In genomic region chr1:23559985-23560755, GRCh38 we compare ENCODE assay signal across 1 cellular context.
TF ChIP-seq lines count a peak whose summit lies in the region.

No MANE protein-coding gene starts in this region.

TF ChIP-seq in GM12878, 131 proteins besides CTCF, POLR2A, EP300 and RAD21 (continued from another document):
- TF ChIP-seq MEF2B (IDR thresholded peaks at IDR 0.05; ENCODE audit: partially characterized antibody, poor library complexity, severe bottlenecking), result no peak
- no peak for TF ChIP-seq ATF7 (IDR thresholded peaks at IDR 0.05; ENCODE audit: low read depth)
- no peak for TF ChIP-seq JUND (IDR thresholded peaks at IDR 0.05; ENCODE audit: low read depth, low read length)
- no peak for TF ChIP-seq PAX5 (IDR thresholded peaks at IDR 0.05; ENCODE audit: borderline replicate concordance, low read depth, low read length)
- TF ChIP-seq NBN (IDR thresholded peaks at IDR 0.05), result no peak
- TF ChIP-seq CEBPB (IDR thresholded peaks at IDR 0.05; ENCODE audit: borderline replicate concordance in 1 of 2, low read depth in 2 of 2, low read length in 2 of 2), result no peak
- TF ChIP-seq PRDM15 (CRISPR knock-in tag; IDR thresholded peaks at IDR 0.05), result no peak
- no peak for TF ChIP-seq MTA2 (IDR thresholded peaks at IDR 0.05; ENCODE audit: low read depth)
- TF ChIP-seq RB1 (IDR thresholded peaks at IDR 0.05; ENCODE audit: borderline replicate concordance), result no peak
- TF ChIP-seq CREB1 (IDR thresholded peaks at IDR 0.05; ENCODE audit: low read depth), result no peak
- no peak for TF ChIP-seq SPI1 (IDR thresholded peaks at IDR 0.05; ENCODE audit: borderline replicate concordance, insufficient read depth, low read depth, low read length)
- TF ChIP-seq ESRRA (IDR thresholded peaks at IDR 0.05; ENCODE audit: low read length), result no peak
- TF ChIP-seq FOXM1 (IDR thresholded peaks at IDR 0.05; ENCODE audit: low read depth, low read length), result no peak
- no peak for TF ChIP-seq ZNF207 (IDR thresholded peaks at IDR 0.05; ENCODE audit: borderline replicate concordance)
